In genomic region chr11:74926304-74927030, GRCh38 we compare ENCODE assay signal across 1 cellular context.
TF ChIP-seq lines count a peak whose summit lies in the region.

No MANE protein-coding gene starts in this region.

TF ChIP-seq in IMR-90, 13 proteins besides CTCF, POLR2A, EP300 and RAD21 (continued from another document):
- peak; percentile 32; the same call in 1 of the 2 replicates for TF ChIP-seq USF2 (IDR thresholded peaks at IDR 0.05; ENCODE audit: low read depth, low read length)
- no peak for TF ChIP-seq MAFK (IDR thresholded peaks at IDR 0.05; ENCODE audit: low read depth, low read length)
